Comparison of ENCODE assay signal across 25 cellular contexts in genomic region chr4:70671091-70671490, GRCh38. TPM values are rescaled to one million over a fixed set of nuclear protein-coding genes. Genes with fewer than 3 reads are reported as not detected.
DNase-seq lines count a peak whose midpoint lies in the region; ATAC-seq and TF ChIP-seq lines count a peak whose summit lies in the region.
"Had no signal": no experiment of that assay in that cellular context is flagged by ENCODE, and none has a peak within 500 bp of the region (broad histone marks: within the 10 kb centered on the region; RNA-seq: fewer than 3 reads in every experiment).

No MANE protein-coding gene starts in this region.

- H3K4me3 Mint-ChIP-seq in memory B cell: peak overlapping the region; percentile 4
- H3K4me3 Mint-ChIP-seq: CD4-positive, alpha-beta memory T cell had no signal

- peak overlapping the region; percentile 50; the same call in 1 of the 2 replicates for H2AFZ ChIP-seq in OCI-LY7 (ENCODE audit: low read length)

- TF ChIP-seq CTCF in DOHH2 (IDR thresholded peaks at IDR 0.05; ENCODE audit: low read depth, low read length, poor library complexity, severe bottlenecking) (no peak), OCI-LY7 (conservative IDR thresholded peaks at IDR 0.05; ENCODE audit: low read length) (no peak), BE2C (IDR thresholded peaks at IDR 0.05; ENCODE audit: low read depth, low read length) (no peak)

- no peaks in the 10 kb centered on the region for H3K9me3 Mint-ChIP-seq in memory B cell

- peak overlapping the region; percentile 99 for H3K27ac ChIP-seq in DOHH2 (ENCODE audit: low read depth, low read length)
- peak overlapping the region; percentile 91 for H3K27ac ChIP-seq in OCI-LY7 (ENCODE audit: low read depth, low read length, poor library complexity, severe bottlenecking)
- H3K27ac ChIP-seq: BLaER1 treated with 17β-estradiol and CSF1 and Interleukin-3, amounts not matched to agents 10 nM and 100 nM had no signal

- intact Hi-C loops in OCI-LY7 (cut with micrococcal nuclease; ENCODE audit: unreplicated experiment): no loop called here

- no peaks in the 10 kb centered on the region for H3K36me3 Mint-ChIP-seq in memory B cell
- H3K36me3 Mint-ChIP-seq: CD4-positive, alpha-beta memory T cell had no signal

- no peaks in the 10 kb centered on the region for H3K27me3 Mint-ChIP-seq in memory B cell

- H4K20me1 ChIP-seq in DOHH2 (ENCODE audit: control insufficient read depth, insufficient read depth, low read depth, low read length): no peaks in the 10 kb centered on the region
- H4K20me1 ChIP-seq in OCI-LY7 (ENCODE audit: insufficient read depth, low read length): no peaks in the 10 kb centered on the region
- H4K20me1 ChIP-seq: BLaER1 treated with 17β-estradiol and CSF1 and Interleukin-3, amounts not matched to agents 10 nM and 100 nM had no signal

- H3K36me3 ChIP-seq in DOHH2 (ENCODE audit: control insufficient read depth, low read length): peaks cover 9% of the 10 kb centered on the region
- H3K36me3 ChIP-seq in OCI-LY7 (ENCODE audit: insufficient read depth, low read length): peaks cover 2% of the 10 kb centered on the region
- no peaks in the 10 kb centered on the region for H3K36me3 ChIP-seq in BE2C
- H3K36me3 ChIP-seq: BLaER1 treated with 17β-estradiol and CSF1 and Interleukin-3, amounts not matched to agents 10 nM and 100 nM had no signal

- H3K27me3 ChIP-seq in DOHH2 (ENCODE audit: control insufficient read depth, low read length): no peaks in the 10 kb centered on the region
- H3K27me3 ChIP-seq in BE2C: no peaks in the 10 kb centered on the region; the same call in none of the 2 replicates
- H3K27me3 ChIP-seq: BLaER1 treated with 17β-estradiol and CSF1 and Interleukin-3, amounts not matched to agents 10 nM and 100 nM had no signal

- H3K4me2 ChIP-seq in DOHH2 (ENCODE audit: low read length) (peak overlapping the region; percentile 98), OCI-LY7 (ENCODE audit: low read length) (peak overlapping the region; percentile 23; the same call in 1 of the 2 replicates)
- H3K4me2 ChIP-seq: BLaER1 treated with 17β-estradiol and CSF1 and Interleukin-3, amounts not matched to agents 10 nM and 100 nM had no signal

- in situ Hi-C loops in ACHN (cut with HindIII; ENCODE audit: low pct_ligation_motif_present, low pct_unique_long_range_greater_than_20kb, low sequenced_read_pairs): no loop called here

- CTCF ChIA-PET in OCI-LY7 (lab: Charles Lee; ENCODE audit: unreplicated experiment): no interaction called here

- H3K9me2 ChIP-seq in DOHH2 (replicated peaks; ENCODE audit: control insufficient read depth, low read length) (no peaks in the 10 kb centered on the region), OCI-LY7 (ENCODE audit: insufficient read depth, low read length) (no peaks in the 10 kb centered on the region)

- POLR2A ChIA-PET in OCI-LY7 (lab: Charles Lee): interaction anchor here (0.6 to 17.1 kb wide), 7 partner anchors 8 to 323 kb away, joined by 3 to 837 read pairs (median 21); partner anchors contain the start of genes DCK and UTP3

- DNase-seq in ACHN: peak; percentile 52
- DNase-seq in OCI-LY7 (ENCODE audit: low spot score): no peak
- no peak for DNase-seq in memory B cell (ENCODE audit: low spot score in 2 of 2)
- no peak for DNase-seq in BE2C
- no peak for DNase-seq in activated CD8-positive, alpha-beta memory T cell treated with anti-CD3 and anti-CD28 coated beads, Interleukin-2, amount 50 U/mL, for 4 hours
- DNase-seq: Caco-2; CD4-positive, alpha-beta memory T cell; GF-D8; MM.1S; NCI-H1048; NCI-H1436 treated with DMSO at 0.1 percent for 48 hours; NCI-H2029 treated with DMSO at 0.1 percent for 48 hours; NCI-H226; NCI-H510A treated with DMSO at 0.1 percent for 48 hours; NCI-H748 treated with DMSO at 0.1 percent for 48 hours; NK-92 treated with Interleukin-12 subunit alpha and Interleukin-12 subunit beta, amount 100 ng/mL, for 24 hours; Right ventricle myocardium superior had no signal

- peaks cover 40% of the 10 kb centered on the region for H3K4me1 Mint-ChIP-seq in memory B cell
- H3K4me1 Mint-ChIP-seq: CD4-positive, alpha-beta memory T cell had no signal

- H3K79me2 ChIP-seq in DOHH2 (ENCODE audit: control insufficient read depth, low read length): peaks cover 90% of the 10 kb centered on the region
- H3K79me2 ChIP-seq in OCI-LY7 (ENCODE audit: insufficient read depth, low read depth, low read length): peaks cover 49% of the 10 kb centered on the region

- peak overlapping the region; percentile 85 for H3K4me3 ChIP-seq in DOHH2 (ENCODE audit: low read length)
- no peak overlapping the region for H3K4me3 ChIP-seq in OCI-LY7 (ENCODE audit: low read depth, low read length, poor library complexity, severe bottlenecking)
- no peak overlapping the region for H3K4me3 ChIP-seq in BE2C (ENCODE audit: low read depth, low read length)
- H3K4me3 ChIP-seq: BLaER1 treated with 17β-estradiol and CSF1 and Interleukin-3, amounts not matched to agents 10 nM and 100 nM; K562 had no signal

- peaks cover 88% of the 10 kb centered on the region for H3K4me1 ChIP-seq in DOHH2 (ENCODE audit: control insufficient read depth, low read length)
- peaks cover 88% of the 10 kb centered on the region for H3K4me1 ChIP-seq in OCI-LY7 (ENCODE audit: insufficient read depth, low read length, poor library complexity, severe bottlenecking)
- H3K4me1 ChIP-seq in BE2C: no peaks in the 10 kb centered on the region

- ATAC-seq in memory B cell (ENCODE audit: low read depth) (no peak), HG02678 (IDR thresholded peaks at IDR 0.05; ENCODE audit: unreplicated experiment) (no peak)
- ATAC-seq: K562 had no signal

- no TSS peak for BruUV-seq in OCI-LY7 (replicated peaks; lab: Mats Ljungman, UMichigan)

- H3F3A ChIP-seq in DOHH2 (ENCODE audit: control insufficient read depth, insufficient read depth): peaks cover 50% of the 10 kb centered on the region

- peak overlapping the region; percentile 62 for H3K27ac Mint-ChIP-seq in memory B cell
- H3K27ac Mint-ChIP-seq: CD4-positive, alpha-beta memory T cell had no signal

- no peaks in the 10 kb centered on the region for H3K9me3 ChIP-seq in DOHH2 (ENCODE audit: control insufficient read depth, insufficient read depth, low read length)
- H3K9me3 ChIP-seq in OCI-LY7 (ENCODE audit: low read length): no peaks in the 10 kb centered on the region
- H3K9me3 ChIP-seq in BE2C: no peaks in the 10 kb centered on the region
- H3K9me3 ChIP-seq: BLaER1 treated with 17β-estradiol and CSF1 and Interleukin-3, amounts not matched to agents 10 nM and 100 nM; Caco-2 had no signal

RNA-seq across cellular contexts. Expression of gene JCHAIN, which starts 4.8 kb away (rescaled TPM):
- total RNA-seq in OCI-LY7 (2014; rRNA removed; shearing (Covaris generic)): 1,460 and 1,542 TPM in 2 replicates
- total RNA-seq in OCI-LY7 (2022): 1,325 and 1,492 TPM in 2 replicates
- polyA plus RNA-seq in BE2C (2012; ENCODE audit: insufficient read depth, insufficient read length, low read depth): not detected
- total RNA-seq: A673; Caco-2; CD4-positive, alpha-beta memory T cell; H1; RPMI7951; SK-MEL-5 had no signal
- polyA plus RNA-seq: H1 had no signal

RNA-seq across cellular contexts. Expression of gene UTP3, which starts 17.2 kb away (rescaled TPM):
- 34.0 and 51.5 TPM in 2 replicates for total RNA-seq in OCI-LY7 (2014; rRNA removed; shearing (Covaris generic))
- total RNA-seq in OCI-LY7 (2022): 54.8 and 57.8 TPM in 2 replicates
- polyA plus RNA-seq in BE2C (2012; ENCODE audit: insufficient read depth, insufficient read length, low read depth): 78.0 TPM

RNA-seq across cellular contexts. Expression of gene ENAM, which starts 42.5 kb away (rescaled TPM):
- total RNA-seq in OCI-LY7 (2014; rRNA removed; shearing (Covaris generic)): 0.32 TPM in 1 of 2 replicates, not detected in the other
- total RNA-seq in OCI-LY7 (2022): 3.5 and 6.2 TPM in 2 replicates
- not detected for polyA plus RNA-seq in BE2C (2012; ENCODE audit: insufficient read depth, insufficient read length, low read depth)
- total RNA-seq: A673; Caco-2; CD4-positive, alpha-beta memory T cell; H1; RPMI7951; SK-MEL-5 had no signal
- polyA plus RNA-seq: CD4-positive, alpha-beta memory T cell; H1; K562 had no signal

RNA-seq across cellular contexts. Expression of gene RUFY3, which starts 50.7 kb away (rescaled TPM):
- total RNA-seq in OCI-LY7 (2014; rRNA removed; shearing (Covaris generic)): 36.4 and 38.2 TPM in 2 replicates
- 42.6 and 52.2 TPM in 2 replicates for total RNA-seq in OCI-LY7 (2022)
- polyA plus RNA-seq in BE2C (2012; ENCODE audit: insufficient read depth, insufficient read length, low read depth): 43.0 TPM
